19 cellular contexts compared by ENCODE assay signal in the genomic region with DNA sequence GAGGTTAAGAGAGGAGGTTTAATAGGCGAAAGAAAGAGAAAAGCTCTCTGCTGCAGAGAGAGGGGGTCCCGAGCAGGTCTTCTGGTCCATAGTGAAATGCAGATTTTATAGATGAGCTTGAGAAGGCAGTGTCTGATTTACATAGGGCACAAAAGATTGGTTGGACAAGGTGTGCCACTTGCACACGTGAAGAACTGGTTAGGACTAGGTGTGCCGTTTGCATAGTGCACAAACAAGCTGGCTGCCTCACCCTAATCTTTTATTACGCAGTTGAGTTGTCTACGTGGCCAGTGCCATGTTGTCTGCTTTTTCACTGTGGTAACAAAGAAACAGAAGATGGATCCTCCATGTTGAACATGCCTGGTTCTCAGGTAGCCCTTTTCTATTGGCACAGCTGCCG.
DNase-seq lines count a peak whose midpoint lies in the region; ATAC-seq and TF ChIP-seq lines count a peak whose summit lies in the region.
"Had no signal": no experiment of that assay in that cellular context is flagged by ENCODE, and none has a peak within 500 bp of the region (broad histone marks: within the 10 kb centered on the region; RNA-seq: fewer than 3 reads in every experiment).

No MANE protein-coding gene starts in this region.

- no peak overlapping the region for H3K4me3 Mint-ChIP-seq in activated naive CD8-positive, alpha-beta T cell treated with anti-CD3 and anti-CD28 coated beads, Interleukin-2, amount 50 U/mL, for 24 hours
- H3K4me3 Mint-ChIP-seq: CD4-positive, alpha-beta memory T cell had no signal

- no peak overlapping the region for H3K27ac Mint-ChIP-seq in activated naive CD8-positive, alpha-beta T cell treated with anti-CD3 and anti-CD28 coated beads, Interleukin-2, amount 50 U/mL, for 24 hours
- H3K27ac Mint-ChIP-seq: CD4-positive, alpha-beta memory T cell had no signal

- no peaks in the 10 kb centered on the region for H3K27me3 ChIP-seq in foreskin keratinocyte
- H3K27me3 ChIP-seq: BLaER1 had no signal

- H3K36me3 Mint-ChIP-seq in activated naive CD8-positive, alpha-beta T cell treated with anti-CD3 and anti-CD28 coated beads, Interleukin-2, amount 50 U/mL, for 24 hours (ENCODE audit: low read depth) = no peaks in the 10 kb centered on the region
- H3K36me3 Mint-ChIP-seq: CD4-positive, alpha-beta memory T cell had no signal

- TF ChIP-seq CTCF in foreskin keratinocyte (conservative IDR thresholded peaks at IDR 0.05) = no peak

- H3K27me3 Mint-ChIP-seq in activated naive CD8-positive, alpha-beta T cell treated with anti-CD3 and anti-CD28 coated beads, Interleukin-2, amount 50 U/mL, for 24 hours = peaks cover 7% of the 10 kb centered on the region

- H3K4me1 Mint-ChIP-seq in activated naive CD8-positive, alpha-beta T cell treated with anti-CD3 and anti-CD28 coated beads, Interleukin-2, amount 50 U/mL, for 24 hours = no peaks in the 10 kb centered on the region
- H3K4me1 Mint-ChIP-seq: CD4-positive, alpha-beta memory T cell had no signal

- DNase-seq in COLO668 (lab: John Stamatoyannopoulos, UW; ENCODE audit: unreplicated experiment) = peak; percentile 77
- peak; percentile 71 for DNase-seq in DMS153 (lab: John Stamatoyannopoulos, UW)
- DNase-seq in NCI-H748 treated with DMSO at 0.1 percent for 48 hours (lab: John Stamatoyannopoulos, UW) = peak; percentile 29
- DNase-seq in left colon = peak; percentile 13 to 31
- no peak for DNase-seq in activated naive CD8-positive, alpha-beta T cell treated with anti-CD3 and anti-CD28 coated beads, Interleukin-2, amount 50 U/mL, for 24 hours
- no peak for DNase-seq in ACHN
- no peak for DNase-seq in foreskin keratinocyte
- DNase-seq: CD4-positive, alpha-beta memory T cell; EL; GF-D8; IMR-90; MV-4-11; NCI-H187; NCI-H2227 treated with DMSO at 0.1 percent for 48 hours; NCI-H524; SIG-M5 had no signal

- no peak overlapping the region for H3K27ac ChIP-seq in foreskin keratinocyte
- H3K27ac ChIP-seq: BLaER1, KMS-11 had no signal

- no peaks in the 10 kb centered on the region for H3K9me3 Mint-ChIP-seq in activated naive CD8-positive, alpha-beta T cell treated with anti-CD3 and anti-CD28 coated beads, Interleukin-2, amount 50 U/mL, for 24 hours

- no peaks in the 10 kb centered on the region for H3K4me1 ChIP-seq in foreskin keratinocyte

- intact Hi-C loops in left colon (cut with DNase I, micrococcal nuclease) = no loop called here

- ATAC-seq in left colon (peak; percentile 99), foreskin keratinocyte (no peak)
- no peak for ATAC-seq in activated naive CD8-positive, alpha-beta T cell treated with anti-CD3 and anti-CD28 coated beads, Interleukin-2, amount 50 U/mL, for 24 hours
- ATAC-seq: SK-N-SH treated with all-trans-retinoic acid at 6 μM for 48 hours had no signal

- in situ Hi-C loops in ACHN (cut with HindIII; ENCODE audit: low pct_ligation_motif_present, low pct_unique_long_range_greater_than_20kb, low sequenced_read_pairs) = no loop called here

Comparison
In these comparisons a context has a peak if more than half of its experiments do, and no peak if none do; other contexts are left out.
1. DNase-seq: peak in COLO668 (single experiment), DMS153 (single experiment), NCI-H748 treated with DMSO at 0.1 percent for 48 hours (single experiment) and left colon (2 of 2); none in activated naive CD8-positive, alpha-beta T cell treated with anti-CD3 and anti-CD28 coated beads, Interleukin-2, amount 50 U/mL, for 24 hours (single experiment), ACHN (single experiment) and foreskin keratinocyte (0 of 2).